ENCODE assay signal across 1 cellular context in genomic region chr16:27314161-27314723, GRCh38.
TF ChIP-seq lines count a peak whose summit lies in the region.

No MANE protein-coding gene starts in this region.

TF ChIP-seq in GM12878, 131 proteins besides CTCF, POLR2A, EP300 and RAD21 (continued from another document):
- TF ChIP-seq BHLHE40 (IDR thresholded peaks at IDR 0.05; ENCODE audit: borderline replicate concordance in 1 of 2, low read depth in 2 of 2, low read length in 1 of 2) (peak in 1 of 2 experiments; percentile 54; a peak in 2 of 4 replicates), YY1 (IDR thresholded peaks at IDR 0.05; ENCODE audit: low read depth, low read length) (no peak; the same call in 1 of the 2 replicates), NR2F1 (conservative IDR thresholded peaks at IDR 0.05) (no peak), STAT1 (conservative IDR thresholded peaks at IDR 0.05) (no peak), MTA3 (IDR thresholded peaks at IDR 0.05; ENCODE audit: borderline replicate concordance, low read length) (no peak), SMAD5 (IDR thresholded peaks at IDR 0.05; ENCODE audit: low read depth) (no peak), NFYA (IDR thresholded peaks at IDR 0.05; ENCODE audit: borderline replicate concordance, low read depth, low read length) (no peak), KDM1A (IDR thresholded peaks at IDR 0.05; ENCODE audit: borderline replicate concordance) (no peak), BRCA1 (IDR thresholded peaks at IDR 0.05; ENCODE audit: low read depth, low read length) (no peak), RAD51 (IDR thresholded peaks at IDR 0.05) (no peak), NR2C2 (IDR thresholded peaks at IDR 0.05; ENCODE audit: borderline replicate concordance, control insufficient read depth, insufficient read length, low read depth) (no peak), FOS (IDR thresholded peaks at IDR 0.05; ENCODE audit: borderline replicate concordance, extremely low read depth, insufficient read length) (no peak), MTA2 (IDR thresholded peaks at IDR 0.05; ENCODE audit: low read depth) (peak; percentile 43; the same call in 1 of the 2 replicates), TBL1XR1 (IDR thresholded peaks at IDR 0.05; ENCODE audit: low read depth, low read length) (no peak), SRF (IDR thresholded peaks at IDR 0.05; ENCODE audit: low read depth in 2 of 2, low read length in 2 of 2) (no peak), PML (IDR thresholded peaks at IDR 0.05; ENCODE audit: low read length) (no peak), PBX3 (IDR thresholded peaks at IDR 0.05; ENCODE audit: insufficient replicate concordance, low read depth, low read length) (no peak)
- TF ChIP-seq, protein P1, sequence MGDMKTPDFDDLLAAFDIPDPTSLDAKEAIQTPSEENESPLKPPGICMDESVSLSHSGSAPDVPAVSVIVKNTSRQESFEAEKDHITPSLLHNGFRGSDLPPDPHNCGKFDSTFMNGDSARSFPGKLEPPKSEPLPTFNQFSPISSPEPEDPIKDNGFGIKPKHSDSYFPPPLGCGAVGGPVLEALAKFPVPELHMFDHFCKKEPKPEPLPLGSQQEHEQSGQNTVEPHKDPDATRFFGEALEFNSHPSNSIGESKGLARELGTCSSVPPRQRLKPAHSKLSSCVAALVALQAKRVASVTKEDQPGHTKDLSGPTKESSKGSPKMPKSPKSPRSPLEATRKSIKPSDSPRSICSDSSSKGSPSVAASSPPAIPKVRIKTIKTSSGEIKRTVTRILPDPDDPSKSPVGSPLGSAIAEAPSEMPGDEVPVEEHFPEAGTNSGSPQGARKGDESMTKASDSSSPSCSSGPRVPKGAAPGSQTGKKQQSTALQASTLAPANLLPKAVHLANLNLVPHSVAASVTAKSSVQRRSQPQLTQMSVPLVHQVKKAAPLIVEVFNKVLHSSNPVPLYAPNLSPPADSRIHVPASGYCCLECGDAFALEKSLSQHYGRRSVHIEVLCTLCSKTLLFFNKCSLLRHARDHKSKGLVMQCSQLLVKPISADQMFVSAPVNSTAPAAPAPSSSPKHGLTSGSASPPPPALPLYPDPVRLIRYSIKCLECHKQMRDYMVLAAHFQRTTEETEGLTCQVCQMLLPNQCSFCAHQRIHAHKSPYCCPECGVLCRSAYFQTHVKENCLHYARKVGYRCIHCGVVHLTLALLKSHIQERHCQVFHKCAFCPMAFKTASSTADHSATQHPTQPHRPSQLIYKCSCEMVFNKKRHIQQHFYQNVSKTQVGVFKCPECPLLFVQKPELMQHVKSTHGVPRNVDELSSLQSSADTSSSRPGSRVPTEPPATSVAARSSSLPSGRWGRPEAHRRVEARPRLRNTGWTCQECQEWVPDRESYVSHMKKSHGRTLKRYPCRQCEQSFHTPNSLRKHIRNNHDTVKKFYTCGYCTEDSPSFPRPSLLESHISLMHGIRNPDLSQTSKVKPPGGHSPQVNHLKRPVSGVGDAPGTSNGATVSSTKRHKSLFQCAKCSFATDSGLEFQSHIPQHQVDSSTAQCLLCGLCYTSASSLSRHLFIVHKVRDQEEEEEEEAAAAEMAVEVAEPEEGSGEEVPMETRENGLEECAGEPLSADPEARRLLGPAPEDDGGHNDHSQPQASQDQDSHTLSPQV (IDR thresholded peaks at IDR 0.05), result no peak
- TF ChIP-seq, protein P2, sequence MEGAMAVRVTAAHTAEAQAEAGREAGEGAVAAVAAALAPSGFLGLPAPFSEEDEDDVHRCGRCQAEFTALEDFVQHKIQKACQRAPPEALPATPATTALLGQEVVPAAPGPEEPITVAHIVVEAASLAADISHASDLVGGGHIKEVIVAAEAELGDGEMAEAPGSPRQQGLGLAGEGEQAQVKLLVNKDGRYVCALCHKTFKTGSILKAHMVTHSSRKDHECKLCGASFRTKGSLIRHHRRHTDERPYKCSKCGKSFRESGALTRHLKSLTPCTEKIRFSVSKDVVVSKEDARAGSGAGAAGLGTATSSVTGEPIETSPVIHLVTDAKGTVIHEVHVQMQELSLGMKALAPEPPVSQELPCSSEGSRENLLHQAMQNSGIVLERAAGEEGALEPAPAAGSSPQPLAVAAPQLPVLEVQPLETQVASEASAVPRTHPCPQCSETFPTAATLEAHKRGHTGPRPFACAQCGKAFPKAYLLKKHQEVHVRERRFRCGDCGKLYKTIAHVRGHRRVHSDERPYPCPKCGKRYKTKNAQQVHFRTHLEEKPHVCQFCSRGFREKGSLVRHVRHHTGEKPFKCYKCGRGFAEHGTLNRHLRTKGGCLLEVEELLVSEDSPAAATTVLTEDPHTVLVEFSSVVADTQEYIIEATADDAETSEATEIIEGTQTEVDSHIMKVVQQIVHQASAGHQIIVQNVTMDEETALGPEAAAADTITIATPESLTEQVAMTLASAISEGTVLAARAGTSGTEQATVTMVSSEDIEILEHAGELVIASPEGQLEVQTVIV (IDR thresholded peaks at IDR 0.05; ENCODE audit: borderline replicate concordance, partially characterized antibody), result no peak
- TF ChIP-seq, protein P3, sequence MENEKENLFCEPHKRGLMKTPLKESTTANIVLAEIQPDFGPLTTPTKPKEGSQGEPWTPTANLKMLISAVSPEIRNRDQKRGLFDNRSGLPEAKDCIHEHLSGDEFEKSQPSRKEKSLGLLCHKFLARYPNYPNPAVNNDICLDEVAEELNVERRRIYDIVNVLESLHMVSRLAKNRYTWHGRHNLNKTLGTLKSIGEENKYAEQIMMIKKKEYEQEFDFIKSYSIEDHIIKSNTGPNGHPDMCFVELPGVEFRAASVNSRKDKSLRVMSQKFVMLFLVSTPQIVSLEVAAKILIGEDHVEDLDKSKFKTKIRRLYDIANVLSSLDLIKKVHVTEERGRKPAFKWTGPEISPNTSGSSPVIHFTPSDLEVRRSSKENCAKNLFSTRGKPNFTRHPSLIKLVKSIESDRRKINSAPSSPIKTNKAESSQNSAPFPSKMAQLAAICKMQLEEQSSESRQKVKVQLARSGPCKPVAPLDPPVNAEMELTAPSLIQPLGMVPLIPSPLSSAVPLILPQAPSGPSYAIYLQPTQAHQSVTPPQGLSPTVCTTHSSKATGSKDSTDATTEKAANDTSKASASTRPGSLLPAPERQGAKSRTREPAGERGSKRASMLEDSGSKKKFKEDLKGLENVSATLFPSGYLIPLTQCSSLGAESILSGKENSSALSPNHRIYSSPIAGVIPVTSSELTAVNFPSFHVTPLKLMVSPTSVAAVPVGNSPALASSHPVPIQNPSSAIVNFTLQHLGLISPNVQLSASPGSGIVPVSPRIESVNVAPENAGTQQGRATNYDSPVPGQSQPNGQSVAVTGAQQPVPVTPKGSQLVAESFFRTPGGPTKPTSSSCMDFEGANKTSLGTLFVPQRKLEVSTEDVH (IDR thresholded peaks at IDR 0.05; ENCODE audit: low read depth, partially characterized antibody), result no peak
